In genomic region chr10:71773221-71773971, GRCh38 we compare ENCODE assay signal across 1 cellular context.
TF ChIP-seq lines count a peak whose summit lies in the region.

Gene VSIR (minus strand): TSS chr10:71773520. CDS start chr10:71773439, 81 bp downstream.

TF ChIP-seq in GM12878, 131 proteins besides CTCF, POLR2A, EP300 and RAD21 (continued from another document and continues in another):
- TF ChIP-seq MEF2B (IDR thresholded peaks at IDR 0.05; ENCODE audit: partially characterized antibody, poor library complexity, severe bottlenecking), result no peak
- TF ChIP-seq, protein P1, sequence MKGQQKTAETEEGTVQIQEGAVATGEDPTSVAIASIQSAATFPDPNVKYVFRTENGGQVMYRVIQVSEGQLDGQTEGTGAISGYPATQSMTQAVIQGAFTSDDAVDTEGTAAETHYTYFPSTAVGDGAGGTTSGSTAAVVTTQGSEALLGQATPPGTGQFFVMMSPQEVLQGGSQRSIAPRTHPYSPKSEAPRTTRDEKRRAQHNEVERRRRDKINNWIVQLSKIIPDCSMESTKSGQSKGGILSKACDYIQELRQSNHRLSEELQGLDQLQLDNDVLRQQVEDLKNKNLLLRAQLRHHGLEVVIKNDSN (IDR thresholded peaks at IDR 0.05; ENCODE audit: borderline replicate concordance, extremely low read length, insufficient read depth, low read depth, low read length), result peak; percentile 22
- no peak for TF ChIP-seq JUNB (IDR thresholded peaks at IDR 0.05)
- 0 out of 2 replicates have a peak, but pooled peaks have one; percentile 11 for TF ChIP-seq NFXL1 (IDR thresholded peaks at IDR 0.05; ENCODE audit: borderline replicate concordance)
- no peak for TF ChIP-seq MTA3 (IDR thresholded peaks at IDR 0.05; ENCODE audit: borderline replicate concordance, low read length)
- TF ChIP-seq ZBED1 (IDR thresholded peaks at IDR 0.05; ENCODE audit: borderline replicate concordance), result no peak
- peak; percentile 88 for TF ChIP-seq GATAD2B (conservative IDR thresholded peaks at IDR 0.05; ENCODE audit: low read depth)
- TF ChIP-seq MXI1 (IDR thresholded peaks at IDR 0.05; ENCODE audit: low read depth, low read length), result peak; percentile 49
- no peak for TF ChIP-seq ZNF274 (IDR thresholded peaks at IDR 0.05; ENCODE audit: insufficient read depth, insufficient read length)
- TF ChIP-seq, protein P2, sequence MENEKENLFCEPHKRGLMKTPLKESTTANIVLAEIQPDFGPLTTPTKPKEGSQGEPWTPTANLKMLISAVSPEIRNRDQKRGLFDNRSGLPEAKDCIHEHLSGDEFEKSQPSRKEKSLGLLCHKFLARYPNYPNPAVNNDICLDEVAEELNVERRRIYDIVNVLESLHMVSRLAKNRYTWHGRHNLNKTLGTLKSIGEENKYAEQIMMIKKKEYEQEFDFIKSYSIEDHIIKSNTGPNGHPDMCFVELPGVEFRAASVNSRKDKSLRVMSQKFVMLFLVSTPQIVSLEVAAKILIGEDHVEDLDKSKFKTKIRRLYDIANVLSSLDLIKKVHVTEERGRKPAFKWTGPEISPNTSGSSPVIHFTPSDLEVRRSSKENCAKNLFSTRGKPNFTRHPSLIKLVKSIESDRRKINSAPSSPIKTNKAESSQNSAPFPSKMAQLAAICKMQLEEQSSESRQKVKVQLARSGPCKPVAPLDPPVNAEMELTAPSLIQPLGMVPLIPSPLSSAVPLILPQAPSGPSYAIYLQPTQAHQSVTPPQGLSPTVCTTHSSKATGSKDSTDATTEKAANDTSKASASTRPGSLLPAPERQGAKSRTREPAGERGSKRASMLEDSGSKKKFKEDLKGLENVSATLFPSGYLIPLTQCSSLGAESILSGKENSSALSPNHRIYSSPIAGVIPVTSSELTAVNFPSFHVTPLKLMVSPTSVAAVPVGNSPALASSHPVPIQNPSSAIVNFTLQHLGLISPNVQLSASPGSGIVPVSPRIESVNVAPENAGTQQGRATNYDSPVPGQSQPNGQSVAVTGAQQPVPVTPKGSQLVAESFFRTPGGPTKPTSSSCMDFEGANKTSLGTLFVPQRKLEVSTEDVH (IDR thresholded peaks at IDR 0.05; ENCODE audit: low read depth, partially characterized antibody), result no peak
- TF ChIP-seq RB1 (IDR thresholded peaks at IDR 0.05; ENCODE audit: borderline replicate concordance), result no peak; the same call in 1 of the 2 replicates
- no peak for TF ChIP-seq HDAC2 (IDR thresholded peaks at IDR 0.05)
- no peak for TF ChIP-seq SMAD5 (IDR thresholded peaks at IDR 0.05; ENCODE audit: low read depth)
- TF ChIP-seq FOXK2 (IDR thresholded peaks at IDR 0.05), result no peak
- TF ChIP-seq ATF7 (IDR thresholded peaks at IDR 0.05; ENCODE audit: low read depth), result no peak
- TF ChIP-seq RELA (IDR thresholded peaks at IDR 0.05; ENCODE audit: borderline replicate concordance, partially characterized antibody), result no peak
- TF ChIP-seq SREBF2 (IDR thresholded peaks at IDR 0.05; ENCODE audit: low read length), result no peak
- no peak for TF ChIP-seq EZH2 (IDR thresholded peaks at IDR 0.05; ENCODE audit: borderline replicate concordance, control insufficient read depth, low read depth, low read length)
- TF ChIP-seq USF2 (IDR thresholded peaks at IDR 0.05; ENCODE audit: borderline replicate concordance, low read depth, low read length), result no peak
- TF ChIP-seq SRF (IDR thresholded peaks at IDR 0.05; ENCODE audit: low read depth in 2 of 2, low read length in 2 of 2), result no peak
- no peak for TF ChIP-seq ZNF622 (IDR thresholded peaks at IDR 0.05)
- no peak for TF ChIP-seq SUZ12 (IDR thresholded peaks at IDR 0.05; ENCODE audit: unreplicated experiment)
- TF ChIP-seq RBBP5 (conservative IDR thresholded peaks at IDR 0.05), result no peak
- peak; percentile 84 for TF ChIP-seq POLR2AphosphoS5 (IDR thresholded peaks at IDR 0.05; ENCODE audit: low read length)
- TF ChIP-seq SP1 (IDR thresholded peaks at IDR 0.05; ENCODE audit: low read depth, low read length), result peak; percentile 76
- no peak for TF ChIP-seq MYC (IDR thresholded peaks at IDR 0.05; ENCODE audit: insufficient read depth, insufficient read length, insufficient replicate concordance, low read length, severe bottlenecking)
- no peak for TF ChIP-seq WRNIP1 (IDR thresholded peaks at IDR 0.05; ENCODE audit: borderline replicate concordance, low read depth, low read length)
- no peak for TF ChIP-seq STAT3 (IDR thresholded peaks at IDR 0.05; ENCODE audit: low read depth, low read length)
- peak; percentile 51 for TF ChIP-seq SMC3 (IDR thresholded peaks at IDR 0.05; ENCODE audit: borderline replicate concordance, low read length)
- no peak for TF ChIP-seq ZBTB40 (IDR thresholded peaks at IDR 0.05; ENCODE audit: borderline replicate concordance)
- TF ChIP-seq TCF7 (IDR thresholded peaks at IDR 0.05; ENCODE audit: borderline replicate concordance), result no peak
- no peak for TF ChIP-seq RFX5 (IDR thresholded peaks at IDR 0.05; ENCODE audit: low read depth, low read length)
- TF ChIP-seq, protein P3, sequence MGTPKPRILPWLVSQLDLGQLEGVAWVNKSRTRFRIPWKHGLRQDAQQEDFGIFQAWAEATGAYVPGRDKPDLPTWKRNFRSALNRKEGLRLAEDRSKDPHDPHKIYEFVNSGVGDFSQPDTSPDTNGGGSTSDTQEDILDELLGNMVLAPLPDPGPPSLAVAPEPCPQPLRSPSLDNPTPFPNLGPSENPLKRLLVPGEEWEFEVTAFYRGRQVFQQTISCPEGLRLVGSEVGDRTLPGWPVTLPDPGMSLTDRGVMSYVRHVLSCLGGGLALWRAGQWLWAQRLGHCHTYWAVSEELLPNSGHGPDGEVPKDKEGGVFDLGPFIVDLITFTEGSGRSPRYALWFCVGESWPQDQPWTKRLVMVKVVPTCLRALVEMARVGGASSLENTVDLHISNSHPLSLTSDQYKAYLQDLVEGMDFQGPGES (IDR thresholded peaks at IDR 0.05), result no peak
- peak; percentile 96 for TF ChIP-seq SMARCA5 (IDR thresholded peaks at IDR 0.05)
- TF ChIP-seq JUND (IDR thresholded peaks at IDR 0.05; ENCODE audit: low read depth, low read length), result no peak
- TF ChIP-seq, protein P4, sequence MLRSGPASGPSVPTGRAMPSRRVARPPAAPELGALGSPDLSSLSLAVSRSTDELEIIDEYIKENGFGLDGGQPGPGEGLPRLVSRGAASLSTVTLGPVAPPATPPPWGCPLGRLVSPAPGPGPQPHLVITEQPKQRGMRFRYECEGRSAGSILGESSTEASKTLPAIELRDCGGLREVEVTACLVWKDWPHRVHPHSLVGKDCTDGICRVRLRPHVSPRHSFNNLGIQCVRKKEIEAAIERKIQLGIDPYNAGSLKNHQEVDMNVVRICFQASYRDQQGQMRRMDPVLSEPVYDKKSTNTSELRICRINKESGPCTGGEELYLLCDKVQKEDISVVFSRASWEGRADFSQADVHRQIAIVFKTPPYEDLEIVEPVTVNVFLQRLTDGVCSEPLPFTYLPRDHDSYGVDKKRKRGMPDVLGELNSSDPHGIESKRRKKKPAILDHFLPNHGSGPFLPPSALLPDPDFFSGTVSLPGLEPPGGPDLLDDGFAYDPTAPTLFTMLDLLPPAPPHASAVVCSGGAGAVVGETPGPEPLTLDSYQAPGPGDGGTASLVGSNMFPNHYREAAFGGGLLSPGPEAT (IDR thresholded peaks at IDR 0.05; ENCODE audit: low read depth), result no peak
- TF ChIP-seq, protein P5, sequence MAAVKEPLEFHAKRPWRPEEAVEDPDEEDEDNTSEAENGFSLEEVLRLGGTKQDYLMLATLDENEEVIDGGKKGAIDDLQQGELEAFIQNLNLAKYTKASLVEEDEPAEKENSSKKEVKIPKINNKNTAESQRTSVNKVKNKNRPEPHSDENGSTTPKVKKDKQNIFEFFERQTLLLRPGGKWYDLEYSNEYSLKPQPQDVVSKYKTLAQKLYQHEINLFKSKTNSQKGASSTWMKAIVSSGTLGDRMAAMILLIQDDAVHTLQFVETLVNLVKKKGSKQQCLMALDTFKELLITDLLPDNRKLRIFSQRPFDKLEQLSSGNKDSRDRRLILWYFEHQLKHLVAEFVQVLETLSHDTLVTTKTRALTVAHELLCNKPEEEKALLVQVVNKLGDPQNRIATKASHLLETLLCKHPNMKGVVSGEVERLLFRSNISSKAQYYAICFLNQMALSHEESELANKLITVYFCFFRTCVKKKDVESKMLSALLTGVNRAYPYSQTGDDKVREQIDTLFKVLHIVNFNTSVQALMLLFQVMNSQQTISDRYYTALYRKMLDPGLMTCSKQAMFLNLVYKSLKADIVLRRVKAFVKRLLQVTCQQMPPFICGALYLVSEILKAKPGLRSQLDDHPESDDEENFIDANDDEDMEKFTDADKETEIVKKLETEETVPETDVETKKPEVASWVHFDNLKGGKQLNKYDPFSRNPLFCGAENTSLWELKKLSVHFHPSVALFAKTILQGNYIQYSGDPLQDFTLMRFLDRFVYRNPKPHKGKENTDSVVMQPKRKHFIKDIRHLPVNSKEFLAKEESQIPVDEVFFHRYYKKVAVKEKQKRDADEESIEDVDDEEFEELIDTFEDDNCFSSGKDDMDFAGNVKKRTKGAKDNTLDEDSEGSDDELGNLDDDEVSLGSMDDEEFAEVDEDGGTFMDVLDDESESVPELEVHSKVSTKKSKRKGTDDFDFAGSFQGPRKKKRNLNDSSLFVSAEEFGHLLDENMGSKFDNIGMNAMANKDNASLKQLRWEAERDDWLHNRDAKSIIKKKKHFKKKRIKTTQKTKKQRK (IDR thresholded peaks at IDR 0.05; ENCODE audit: low read depth, low read length), result no peak
- TF ChIP-seq, protein P6, sequence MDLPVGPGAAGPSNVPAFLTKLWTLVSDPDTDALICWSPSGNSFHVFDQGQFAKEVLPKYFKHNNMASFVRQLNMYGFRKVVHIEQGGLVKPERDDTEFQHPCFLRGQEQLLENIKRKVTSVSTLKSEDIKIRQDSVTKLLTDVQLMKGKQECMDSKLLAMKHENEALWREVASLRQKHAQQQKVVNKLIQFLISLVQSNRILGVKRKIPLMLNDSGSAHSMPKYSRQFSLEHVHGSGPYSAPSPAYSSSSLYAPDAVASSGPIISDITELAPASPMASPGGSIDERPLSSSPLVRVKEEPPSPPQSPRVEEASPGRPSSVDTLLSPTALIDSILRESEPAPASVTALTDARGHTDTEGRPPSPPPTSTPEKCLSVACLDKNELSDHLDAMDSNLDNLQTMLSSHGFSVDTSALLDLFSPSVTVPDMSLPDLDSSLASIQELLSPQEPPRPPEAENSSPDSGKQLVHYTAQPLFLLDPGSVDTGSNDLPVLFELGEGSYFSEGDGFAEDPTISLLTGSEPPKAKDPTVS (IDR thresholded peaks at IDR 0.05; ENCODE audit: low read depth, low read length), result no peak
- no peak for TF ChIP-seq ETV6 (conservative IDR thresholded peaks at IDR 0.05 in 1 of 2, IDR thresholded peaks at IDR 0.05 in 1 of 2; ENCODE audit: borderline replicate concordance in 1 of 2, low read depth in 1 of 2)
- TF ChIP-seq NR2C1 (IDR thresholded peaks at IDR 0.05), result 0 out of 2 replicates have a peak, but pooled peaks have one; percentile 17
- TF ChIP-seq IKZF2 (IDR thresholded peaks at IDR 0.05), result no peak
- TF ChIP-seq BRCA1 (IDR thresholded peaks at IDR 0.05; ENCODE audit: low read depth, low read length), result no peak
- TF ChIP-seq, protein P7, sequence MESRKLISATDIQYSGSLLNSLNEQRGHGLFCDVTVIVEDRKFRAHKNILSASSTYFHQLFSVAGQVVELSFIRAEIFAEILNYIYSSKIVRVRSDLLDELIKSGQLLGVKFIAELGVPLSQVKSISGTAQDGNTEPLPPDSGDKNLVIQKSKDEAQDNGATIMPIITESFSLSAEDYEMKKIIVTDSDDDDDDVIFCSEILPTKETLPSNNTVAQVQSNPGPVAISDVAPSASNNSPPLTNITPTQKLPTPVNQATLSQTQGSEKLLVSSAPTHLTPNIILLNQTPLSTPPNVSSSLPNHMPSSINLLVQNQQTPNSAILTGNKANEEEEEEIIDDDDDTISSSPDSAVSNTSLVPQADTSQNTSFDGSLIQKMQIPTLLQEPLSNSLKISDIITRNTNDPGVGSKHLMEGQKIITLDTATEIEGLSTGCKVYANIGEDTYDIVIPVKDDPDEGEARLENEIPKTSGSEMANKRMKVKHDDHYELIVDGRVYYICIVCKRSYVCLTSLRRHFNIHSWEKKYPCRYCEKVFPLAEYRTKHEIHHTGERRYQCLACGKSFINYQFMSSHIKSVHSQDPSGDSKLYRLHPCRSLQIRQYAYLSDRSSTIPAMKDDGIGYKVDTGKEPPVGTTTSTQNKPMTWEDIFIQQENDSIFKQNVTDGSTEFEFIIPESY (IDR thresholded peaks at IDR 0.05), result no peak
- TF ChIP-seq TARDBP (IDR thresholded peaks at IDR 0.05; ENCODE audit: borderline replicate concordance), result no peak
